8 cellular contexts compared by ENCODE assay signal in genomic region chr17:17682293-17682736, GRCh38. TPM values are rescaled to one million over a fixed set of nuclear protein-coding genes. Genes with fewer than 3 reads are reported as not detected.
DNase-seq lines count a peak whose midpoint lies in the region; ATAC-seq and TF ChIP-seq lines count a peak whose summit lies in the region.

No MANE protein-coding gene starts in this region.

- peaks cover 9% of the 10 kb centered on the region for H3K27me3 Mint-ChIP-seq in activated CD4-positive, alpha-beta T cell treated with anti-CD3 and anti-CD28 coated beads, Interleukin-2, amount 10 ng/mL, durations not matched to agents 7 days and 5 days
- no peaks in the 10 kb centered on the region for H3K27me3 Mint-ChIP-seq in mesothelial cell of epicardium (ENCODE audit: low read depth)

- no peak for DNase-seq in BJ (ENCODE audit: low read depth)
- DNase-seq in Jurkat, Clone E6-1 (ENCODE audit: low read depth, low spot score): no peak
- peak; percentile 37 for DNase-seq in activated CD4-positive, alpha-beta T cell treated with anti-CD3 and anti-CD28 coated beads, Interleukin-2, amount 10 ng/mL, durations not matched to agents 7 days and 5 days
- DNase-seq in effector CD8-positive, alpha-beta T cell (lab: John Stamatoyannopoulos, UW): peak; percentile 33
- DNase-seq in mesothelial cell of epicardium (ENCODE audit: low spot score in 2 of 2, unreplicated experiment in 2 of 2): no peak
- peak in 5 of 6 experiments; percentile 19 to 53 (median 49) for DNase-seq in stimulated activated naive CD4-positive, alpha-beta T cell (lab: John Stamatoyannopoulos, UW)
- DNase-seq in NCI-H524 treated with DMSO at 0.1 percent for 48 hours (lab: John Stamatoyannopoulos, UW): no peak

- no peaks in the 10 kb centered on the region for H3K9me3 Mint-ChIP-seq in activated CD4-positive, alpha-beta T cell treated with anti-CD3 and anti-CD28 coated beads, Interleukin-2, amount 10 ng/mL, durations not matched to agents 7 days and 5 days
- no peaks in the 10 kb centered on the region for H3K9me3 Mint-ChIP-seq in mesothelial cell of epicardium

- peak overlapping the region; percentile 85 for H3K4me3 Mint-ChIP-seq in activated CD4-positive, alpha-beta T cell treated with anti-CD3 and anti-CD28 coated beads, Interleukin-2, amount 10 ng/mL, durations not matched to agents 7 days and 5 days
- H3K4me3 Mint-ChIP-seq in mesothelial cell of epicardium: peak overlapping the region; percentile 85

- POLR2A ChIA-PET in BJ (lab: Charles Lee): no interaction called here
- POLR2A ChIA-PET in activated CD4-positive, alpha-beta T cell treated with anti-CD3 and anti-CD28 coated beads, Interleukin-2, amount 10 ng/mL, durations not matched to agents 7 days and 5 days (lab: Charles Lee): interaction anchor here (0.6 to 1.0 kb wide), 2 partner anchors 172 to 445 kb away, joined by 3 read pairs; partner anchors contain the start of gene FLCN

- H3K27ac Mint-ChIP-seq in activated CD4-positive, alpha-beta T cell treated with anti-CD3 and anti-CD28 coated beads, Interleukin-2, amount 10 ng/mL, durations not matched to agents 7 days and 5 days: peak overlapping the region; percentile 92
- H3K27ac Mint-ChIP-seq in mesothelial cell of epicardium: peak overlapping the region; percentile 92

- no peaks in the 10 kb centered on the region for H3K36me3 ChIP-seq in BJ (ENCODE audit: control insufficient read depth, insufficient read depth, low read length)

- H3K36me3 Mint-ChIP-seq in activated CD4-positive, alpha-beta T cell treated with anti-CD3 and anti-CD28 coated beads, Interleukin-2, amount 10 ng/mL, durations not matched to agents 7 days and 5 days (ENCODE audit: low read depth): no peaks in the 10 kb centered on the region
- H3K36me3 Mint-ChIP-seq in mesothelial cell of epicardium: no peaks in the 10 kb centered on the region

- CTCF ChIA-PET in BJ (lab: Yijun Ruan, JAX): interaction anchor here (0.6 to 3.2 kb wide), 17 partner anchors 9 to 325 kb away, joined by 3 to 16 read pairs (median 3); no protein-coding TSS in a partner anchor
- CTCF ChIA-PET in activated CD4-positive, alpha-beta T cell treated with anti-CD3 and anti-CD28 coated beads, Interleukin-2, amount 10 ng/mL, durations not matched to agents 7 days and 5 days (lab: Charles Lee): interaction anchor here (0.9 to 1.7 kb wide), 8 partner anchors 8 to 177 kb away, joined by 3 to 11 read pairs (median 4); partner anchors contain the start of gene SREBF1

- peaks cover 32% of the 10 kb centered on the region for H3K4me1 Mint-ChIP-seq in activated CD4-positive, alpha-beta T cell treated with anti-CD3 and anti-CD28 coated beads, Interleukin-2, amount 10 ng/mL, durations not matched to agents 7 days and 5 days
- H3K4me1 Mint-ChIP-seq in mesothelial cell of epicardium: peaks cover 42% of the 10 kb centered on the region

- ATAC-seq in GM19395 (IDR thresholded peaks at IDR 0.05; ENCODE audit: unreplicated experiment): peak; percentile 45

- H3K4me3 ChIP-seq in BJ (ENCODE audit: low read depth, low read length): peak overlapping the region; percentile 80
- peak overlapping the region; percentile 74 for H3K4me3 ChIP-seq in Jurkat, Clone E6-1 (ENCODE audit: low read length)

- TF ChIP-seq CTCF in BJ (IDR thresholded peaks at IDR 0.05; ENCODE audit: insufficient read depth, low read depth, low read length) (no peak), mesothelial cell of epicardium (IDR thresholded peaks at IDR 0.05; ENCODE audit: unreplicated experiment) (no peak)

- H3K27me3 ChIP-seq in BJ (ENCODE audit: control insufficient read depth, insufficient read depth, low read length): no peaks in the 10 kb centered on the region

RNA-seq across cellular contexts. Expression of gene RAI1, which starts 1.1 kb away (rescaled TPM):
- 2.1 and 2.4 TPM in 2 replicates for polyA plus RNA-seq in BJ (2011; rRNA removed)
- polyA minus RNA-seq in BJ (2011; rRNA and poly(A)+ RNA removed): 2.5 and 6.6 TPM in 2 replicates
- 16.2 TPM for polyA plus RNA-seq in Jurkat, Clone E6-1 (2012; ENCODE audit: insufficient read depth, insufficient read length)
- total RNA-seq in activated CD4-positive, alpha-beta T cell treated with anti-CD3 and anti-CD28 coated beads, Interleukin-2, amount 10 ng/mL, durations not matched to agents 7 days and 5 days: 10 to 100 TPM; 18.1 to 18.5 TPM
- total RNA-seq in mesothelial cell of epicardium: 127 to 137 TPM (median 129 TPM) in 3 replicates

Comparison
In these comparisons a context has a peak if more than half of its experiments do, and no peak if none do; other contexts are left out.
1. DNase-seq: peak in activated CD4-positive, alpha-beta T cell treated with anti-CD3 and anti-CD28 coated beads, Interleukin-2, amount 10 ng/mL, durations not matched to agents 7 days and 5 days (single experiment), effector CD8-positive, alpha-beta T cell (single experiment) and stimulated activated naive CD4-positive, alpha-beta T cell (5 of 6); none in BJ (single experiment), Jurkat, Clone E6-1 (single experiment), mesothelial cell of epicardium (0 of 2) and NCI-H524 treated with DMSO at 0.1 percent for 48 hours (single experiment).